19 cellular contexts compared by ENCODE assay signal in genomic region chr6:166551797-166552495, GRCh38.
"Had no signal": no experiment of that assay in that cellular context is flagged by ENCODE, and none has a peak within 500 bp of the region (broad histone marks: within the 10 kb centered on the region; RNA-seq: fewer than 3 reads in every experiment).

No MANE protein-coding gene starts in this region.

- H2AFZ ChIP-seq: hepatocyte had no signal

- H3K27me3 ChIP-seq: hepatocyte, testis, upper lobe of right lung had no signal

- H3K27ac Mint-ChIP-seq: activated CD4-positive, alpha-beta memory T cell treated with anti-CD3 and anti-CD28 coated beads, Interleukin-2, amount 10 ng/mL, durations not matched to agents 7 days and 5 days; naive thymus-derived CD4-positive, alpha-beta T cell; stimulated activated naive CD8-positive, alpha-beta T cell treated with anti-CD3 and anti-CD28 coated beads, Interleukin-15, amount 100 ng/mL, for 72 hours; T-helper 17 cell had no signal

- H3K9me3 Mint-ChIP-seq: activated CD4-positive, alpha-beta memory T cell treated with anti-CD3 and anti-CD28 coated beads, Interleukin-2, amount 10 ng/mL, durations not matched to agents 7 days and 5 days; activated naive CD4-positive, alpha-beta T cell treated with anti-CD3 and anti-CD28 coated beads, Interleukin-2, amount 50 U/mL, for 72 hours; activated T-cell treated with anti-CD3 and anti-CD28 coated beads, Interleukin-2, amount 50 U/mL, for 72 hours; stimulated activated naive CD8-positive, alpha-beta T cell treated with anti-CD3 and anti-CD28 coated beads, Interleukin-15, amount 100 ng/mL, for 72 hours had no signal

- ATAC-seq: activated naive CD4-positive, alpha-beta T cell treated with anti-CD3 and anti-CD28 coated beads, Interleukin-2, amount 50 U/mL, for 72 hours; activated T-cell treated with anti-CD3 and anti-CD28 coated beads, Interleukin-2, amount 50 U/mL, for 72 hours; esophagus mucosa; left colon; mucosa of descending colon; naive thymus-derived CD4-positive, alpha-beta T cell; right cardiac atrium; stimulated activated naive CD8-positive, alpha-beta T cell treated with anti-CD3 and anti-CD28 coated beads, Interleukin-15, amount 100 ng/mL, for 72 hours; T-helper 17 cell; upper lobe of right lung had no signal

- H3K4me1 ChIP-seq: testis had no signal

- H3K4me3 Mint-ChIP-seq: activated CD4-positive, alpha-beta memory T cell treated with anti-CD3 and anti-CD28 coated beads, Interleukin-2, amount 10 ng/mL, durations not matched to agents 7 days and 5 days; activated T-cell treated with anti-CD3 and anti-CD28 coated beads, Interleukin-2, amount 50 U/mL, for 72 hours; naive thymus-derived CD4-positive, alpha-beta T cell; stimulated activated naive CD8-positive, alpha-beta T cell treated with anti-CD3 and anti-CD28 coated beads, Interleukin-15, amount 100 ng/mL, for 72 hours; T-helper 17 cell had no signal

- H3K27ac ChIP-seq: hepatocyte, testis, upper lobe of right lung had no signal

- DNase-seq: activated CD4-positive, alpha-beta memory T cell treated with anti-CD3 and anti-CD28 coated beads, Interleukin-2, amount 10 ng/mL, durations not matched to agents 7 days and 5 days; activated CD4-positive, alpha-beta T cell treated with anti-CD3 and anti-CD28 coated beads for 4 hours; activated gamma-delta T cell; activated T-cell treated with anti-CD3 and anti-CD28 coated beads, Interleukin-2, amount 50 U/mL, for 72 hours; caudate nucleus; left colon; mucosa of descending colon; naive thymus-derived CD4-positive, alpha-beta T cell; posterior cingulate gyrus; right cardiac atrium; stimulated activated naive CD8-positive, alpha-beta T cell treated with anti-CD3 and anti-CD28 coated beads, Interleukin-15, amount 100 ng/mL, for 72 hours; T-helper 17 cell; testis; upper lobe of right lung had no signal

- H3K9me3 ChIP-seq: mucosa of descending colon, testis, upper lobe of right lung had no signal

- H3K4me1 Mint-ChIP-seq: T-helper 17 cell had no signal

- H3K4me2 ChIP-seq: hepatocyte, smooth muscle cell had no signal

- FAIRE-seq: colon had no signal
